22 cellular contexts compared by ENCODE assay signal in genomic region chr6:27593861-27594260, GRCh38.
A peak's percentile ranks its signal among the peaks of the same experiment; 100 is the strongest.
DNase-seq lines count a peak whose midpoint lies in the region; TF ChIP-seq lines count a peak whose summit lies in the region.
"Had no signal": no experiment of that assay in that cellular context is flagged by ENCODE, and none has a peak within 500 bp of the region (broad histone marks: within the 10 kb centered on the region; RNA-seq: fewer than 3 reads in every experiment).

No MANE protein-coding gene starts in this region.

- H3K9me3 ChIP-seq in HAP-1 = no peaks in the 10 kb centered on the region
- no peaks in the 10 kb centered on the region for H3K9me3 ChIP-seq in adipocyte (ENCODE audit: control insufficient read depth, low read length)
- no peaks in the 10 kb centered on the region for H3K9me3 ChIP-seq in ovary
- H3K9me3 ChIP-seq in left ventricle myocardium inferior (replicated peaks) = no peaks in the 10 kb centered on the region
- no peaks in the 10 kb centered on the region for H3K9me3 ChIP-seq in adrenal gland (replicated peaks in 1 of 3)
- H3K9me3 ChIP-seq in right atrium auricular region = no peaks in the 10 kb centered on the region
- H3K9me3 ChIP-seq: lower lobe of right lung had no signal

- H3K27me3 ChIP-seq in HAP-1 (ENCODE audit: low read depth) (no peaks in the 10 kb centered on the region), adipocyte (replicated peaks; ENCODE audit: control insufficient read depth, insufficient read depth, low read length) (peaks cover 10% of the 10 kb centered on the region), ovary (no peaks in the 10 kb centered on the region), left ventricle myocardium inferior (ENCODE audit: low read depth) (peaks cover 100% of the 10 kb centered on the region), adrenal gland (peaks cover 73% of the 10 kb centered on the region), right atrium auricular region (peaks cover 0 to 10% of the 10 kb centered on the region in 2 donors)

- DNase-seq in Caki2 (ENCODE audit: low read depth) (peak; percentile 24), HAP-1 (ENCODE audit: low spot score in 2 of 2) (no peak), adipocyte (ENCODE audit: low read depth) (no peak), iPS-NIHi7 (ENCODE audit: extremely low spot score) (peak; percentile 7), ovary (no peak), left ventricle myocardium inferior (no peak), adrenal gland (no peak), right atrium auricular region (ENCODE audit: low spot score) (no peak)
- DNase-seq: activated B cell treated with CpG ODN at 0.5 μM for 24 hours; activated naive CD8-positive, alpha-beta T cell treated with anti-CD3 and anti-CD28 coated beads for 36 hours; Calu3; foreskin keratinocyte; GF-D8; IMR-90; lower lobe of right lung; naive thymus-derived CD4-positive, alpha-beta T cell; NCI-H1694 treated with DMSO at 0.1 percent for 48 hours; NCI-H345; stimulated activated CD4-positive, alpha-beta T cell treated with anti-CD3 and anti-CD28 coated beads, Interleukin-4, amount 100 ng/mL, for 4 hours; substantia nigra had no signal

- intact Hi-C loops in ovary (cut with DNase I) (no loop called here), left ventricle myocardium inferior (cut with micrococcal nuclease) (no loop called here), adrenal gland (cut with DNase I) (no loop called here)

- H3K36me3 ChIP-seq in HAP-1 (replicated peaks) = no peaks in the 10 kb centered on the region
- no peaks in the 10 kb centered on the region for H3K36me3 ChIP-seq in adipocyte (ENCODE audit: control insufficient read depth, insufficient read depth, low read length, severe bottlenecking)
- H3K36me3 ChIP-seq in ovary = no peaks in the 10 kb centered on the region
- H3K36me3 ChIP-seq in left ventricle myocardium inferior = no peaks in the 10 kb centered on the region
- H3K36me3 ChIP-seq in adrenal gland (replicated peaks in 1 of 2) = no peaks in the 10 kb centered on the region
- no peaks in the 10 kb centered on the region for H3K36me3 ChIP-seq in right atrium auricular region
- H3K36me3 ChIP-seq: brain microvascular endothelial cell, lower lobe of right lung had no signal

- no peak for TF ChIP-seq POLR2A in ovary (IDR thresholded peaks at IDR 0.05)
- no peak for TF ChIP-seq POLR2A in adrenal gland (IDR thresholded peaks at IDR 0.05)

- no peaks in the 10 kb centered on the region for H3K4me1 ChIP-seq in HAP-1
- H3K4me1 ChIP-seq in adipocyte (ENCODE audit: control insufficient read depth, insufficient read depth, low read length) = peaks cover 13% of the 10 kb centered on the region
- H3K4me1 ChIP-seq in ovary (ENCODE audit: insufficient read depth) = no peaks in the 10 kb centered on the region
- no peaks in the 10 kb centered on the region for H3K4me1 ChIP-seq in left ventricle myocardium inferior
- peaks cover 0 to 3% of the 10 kb centered on the region in 2 donors for H3K4me1 ChIP-seq in adrenal gland (replicated peaks in 1 of 2)
- no peaks in the 10 kb centered on the region for H3K4me1 ChIP-seq in right atrium auricular region
- H3K4me1 ChIP-seq: foreskin keratinocyte, lower lobe of right lung had no signal

- no peak for TF ChIP-seq CTCF in ovary (IDR thresholded peaks at IDR 0.05)
- TF ChIP-seq CTCF in left ventricle myocardium inferior (IDR thresholded peaks at IDR 0.05; ENCODE audit: borderline replicate concordance) = no peak
- no peak for TF ChIP-seq CTCF in adrenal gland (IDR thresholded peaks at IDR 0.05)
- no peak for TF ChIP-seq CTCF in right atrium auricular region (IDR thresholded peaks at IDR 0.05)

- H3K4me3 ChIP-seq in HAP-1 = peak overlapping the region; percentile 48
- H3K4me3 ChIP-seq in adipocyte (ENCODE audit: low read length) = peak overlapping the region; percentile 78
- no peak overlapping the region for H3K4me3 ChIP-seq in ovary
- no peak overlapping the region for H3K4me3 ChIP-seq in left ventricle myocardium inferior
- H3K4me3 ChIP-seq in adrenal gland = no peak overlapping the region
- H3K4me3 ChIP-seq in right atrium auricular region = no peak overlapping the region
- H3K4me3 ChIP-seq: lower lobe of right lung had no signal

- no peak for TF ChIP-seq EP300 in ovary (IDR thresholded peaks at IDR 0.05)

- WGBS in ovary, 3 donors = 7 to 15% (median 10%) methylated on average over 5 of the region's 5 CpGs
- 10 to 24% (median 11%) methylated on average over 5 of the region's 5 CpGs for WGBS in adrenal gland, 4 donors

- H3K27ac ChIP-seq in ovary (no peak overlapping the region), left ventricle myocardium inferior (replicated peaks) (no peak overlapping the region), adrenal gland (no peak overlapping the region), right atrium auricular region (no peak overlapping the region)
- H3K27ac ChIP-seq: brain microvascular endothelial cell, coronary artery, foreskin keratinocyte, lower lobe of right lung had no signal

- in situ Hi-C loops in Caki2 (cut with HindIII; ENCODE audit: low pct_unique_long_range_greater_than_20kb, low sequenced_read_pairs) (no loop called here), HAP-1 (cut with MboI; ENCODE audit: low sequenced_read_pairs) (no loop called here)

- no peak overlapping the region for H3K9ac ChIP-seq in adipocyte (ENCODE audit: low read length)

Comparison
In these comparisons a context has a peak if more than half of its experiments do, and no peak if none do; other contexts are left out.
1. DNase-seq: peak in Caki2 (single experiment) and iPS-NIHi7 (single experiment); none in HAP-1 (0 of 2), adipocyte (single experiment), ovary (0 of 5), left ventricle myocardium inferior (single experiment), adrenal gland (0 of 7) and right atrium auricular region (single experiment).
2. H3K4me3 ChIP-seq: peak in HAP-1 (single experiment) and adipocyte (single experiment); none in ovary (single experiment), left ventricle myocardium inferior (single experiment), adrenal gland (0 of 4) and right atrium auricular region (0 of 2).